8 cellular contexts compared by ENCODE assay signal in genomic region chr14:100278702-100279101, GRCh38. TPM values are rescaled to one million over a fixed set of nuclear protein-coding genes. Genes with fewer than 3 reads are reported as not detected.
DNase-seq lines count a peak whose midpoint lies in the region; ATAC-seq and TF ChIP-seq lines count a peak whose summit lies in the region.

No MANE protein-coding gene starts in this region.

- peak overlapping the region in 1 of 2 experiments; percentile 8 for H3K18ac ChIP-seq in mesenchymal stem cell (ENCODE audit: low read depth in 1 of 2, low read length in 2 of 2)

- POLR2A ChIA-PET in WTC11 (lab: Charles Lee) = no interaction called here

- H3K4me3 Mint-ChIP-seq in WTC11 = no peak overlapping the region

- no peak for TF ChIP-seq CTCF in WTC11 (IDR thresholded peaks at IDR 0.05)
- no peak for TF ChIP-seq CTCF in BE2C (IDR thresholded peaks at IDR 0.05; ENCODE audit: low read depth, low read length)

- H4K8ac ChIP-seq in mesenchymal stem cell (ENCODE audit: low read length) = no peak overlapping the region

- H3K36me3 Mint-ChIP-seq in WTC11 = peaks cover 11% of the 10 kb centered on the region

- H3K9ac ChIP-seq in mesenchymal stem cell (ENCODE audit: low read length) = no peak overlapping the region

- CTCF ChIA-PET in WTC11 (lab: Charles Lee) = interaction anchor here (1.1 kb wide), 1 partner anchor 32 kb away, joined by 4 read pairs; no protein-coding TSS in a partner anchor

- no peak overlapping the region for H2AFZ ChIP-seq in mesenchymal stem cell (ENCODE audit: low read depth, low read length)

- H3K27me3 Mint-ChIP-seq in WTC11 (ENCODE audit: low read depth) = no peaks in the 10 kb centered on the region

- peak overlapping the region; percentile 8; the same call in 1 of the 2 replicates for H3K27ac Mint-ChIP-seq in WTC11

- H3K9me3 ChIP-seq in mesenchymal stem cell (ENCODE audit: control insufficient read depth, low read length) = no peaks in the 10 kb centered on the region
- H3K9me3 ChIP-seq in BE2C = no peaks in the 10 kb centered on the region

- no peaks in the 10 kb centered on the region for H3K9me3 Mint-ChIP-seq in WTC11

- peak overlapping the region; percentile 38 for H3K27ac ChIP-seq in mesenchymal stem cell (ENCODE audit: low read length, poor library complexity, severe bottlenecking)

- H2AK5ac ChIP-seq in mesenchymal stem cell (ENCODE audit: low read length, severe bottlenecking) = no peak overlapping the region

- no peak overlapping the region for H2BK15ac ChIP-seq in mesenchymal stem cell (ENCODE audit: low read depth, poor library complexity, severe bottlenecking)

- no peak overlapping the region for H3K4ac ChIP-seq in mesenchymal stem cell (ENCODE audit: low read depth in 1 of 2, low read length in 2 of 2)

- H3K79me1 ChIP-seq in mesenchymal stem cell (replicated peaks; ENCODE audit: low read length, poor library complexity, severe bottlenecking) = peaks cover 25% of the 10 kb centered on the region

- DNase-seq in EH (ENCODE audit: low read depth) (peak; percentile 82), WTC11 (ENCODE audit: low spot score) (no peak), mesenchymal stem cell (peak; percentile 78), BE2C (no peak), COR-L47 (lab: John Stamatoyannopoulos, UW) (no peak), NCI-H526 treated with DMSO at 0.1 percent for 48 hours (lab: John Stamatoyannopoulos, UW) (no peak)
- no peak for DNase-seq in stimulated activated CD4-positive, alpha-beta T cell treated with anti-CD3 and anti-CD28 coated beads, Interleukin-4, amount 100 ng/mL, for 1 hour

- no peak overlapping the region for H3K4me2 ChIP-seq in mesenchymal stem cell (ENCODE audit: low read length, poor library complexity, severe bottlenecking)

- H3K4me1 Mint-ChIP-seq in WTC11 = peaks cover 72% of the 10 kb centered on the region

- no peak overlapping the region for H3K4me3 ChIP-seq in mesenchymal stem cell (ENCODE audit: insufficient read depth in 1 of 2, low read depth in 1 of 2, low read length in 2 of 2)
- H3K4me3 ChIP-seq in BE2C (ENCODE audit: low read depth, low read length) = no peak overlapping the region

- H3K36me3 ChIP-seq in mesenchymal stem cell (ENCODE audit: control insufficient read depth in 1 of 2, insufficient read depth in 2 of 2, low read depth in 1 of 2, low read length in 2 of 2) = peaks cover 31 to 38% of the 10 kb centered on the region in 2 experiments
- H3K36me3 ChIP-seq in BE2C = peaks cover 29% of the 10 kb centered on the region

- H3K23ac ChIP-seq in mesenchymal stem cell (ENCODE audit: low read length in 2 of 2) = no peak overlapping the region

- no peak overlapping the region for H2BK5ac ChIP-seq in mesenchymal stem cell (ENCODE audit: low read depth, low read length, poor library complexity, severe bottlenecking)

- H2BK12ac ChIP-seq in mesenchymal stem cell (ENCODE audit: low read length in 2 of 2) = no peak overlapping the region

- H3K27me3 ChIP-seq in mesenchymal stem cell (ENCODE audit: control insufficient read depth in 1 of 2, insufficient read depth in 1 of 2, low read length in 2 of 2) = no peaks in the 10 kb centered on the region
- H3K27me3 ChIP-seq in BE2C = no peaks in the 10 kb centered on the region

- no peak overlapping the region for H2BK120ac ChIP-seq in mesenchymal stem cell (ENCODE audit: low read depth, low read length)

- H4K91ac ChIP-seq in mesenchymal stem cell (ENCODE audit: low read length) = no peak overlapping the region

- WGBS in mesenchymal stem cell = 65% methylated on average over 7 of the region's 8 CpGs

- no peak overlapping the region for H3K14ac ChIP-seq in mesenchymal stem cell (ENCODE audit: low read length in 2 of 2)

- ATAC-seq in HG02938 (IDR thresholded peaks at IDR 0.05; ENCODE audit: unreplicated experiment) (peak; percentile 53), WTC11 (no peak)

- peaks cover 13% of the 10 kb centered on the region for H3K4me1 ChIP-seq in mesenchymal stem cell (ENCODE audit: control insufficient read depth, insufficient read depth, low read depth, low read length)
- H3K4me1 ChIP-seq in BE2C = no peaks in the 10 kb centered on the region

TF ChIP-seq in WTC11, 78 proteins besides CTCF, POLR2A, EP300 and RAD21 (continues in another document):
- TF ChIP-seq, protein P1, sequence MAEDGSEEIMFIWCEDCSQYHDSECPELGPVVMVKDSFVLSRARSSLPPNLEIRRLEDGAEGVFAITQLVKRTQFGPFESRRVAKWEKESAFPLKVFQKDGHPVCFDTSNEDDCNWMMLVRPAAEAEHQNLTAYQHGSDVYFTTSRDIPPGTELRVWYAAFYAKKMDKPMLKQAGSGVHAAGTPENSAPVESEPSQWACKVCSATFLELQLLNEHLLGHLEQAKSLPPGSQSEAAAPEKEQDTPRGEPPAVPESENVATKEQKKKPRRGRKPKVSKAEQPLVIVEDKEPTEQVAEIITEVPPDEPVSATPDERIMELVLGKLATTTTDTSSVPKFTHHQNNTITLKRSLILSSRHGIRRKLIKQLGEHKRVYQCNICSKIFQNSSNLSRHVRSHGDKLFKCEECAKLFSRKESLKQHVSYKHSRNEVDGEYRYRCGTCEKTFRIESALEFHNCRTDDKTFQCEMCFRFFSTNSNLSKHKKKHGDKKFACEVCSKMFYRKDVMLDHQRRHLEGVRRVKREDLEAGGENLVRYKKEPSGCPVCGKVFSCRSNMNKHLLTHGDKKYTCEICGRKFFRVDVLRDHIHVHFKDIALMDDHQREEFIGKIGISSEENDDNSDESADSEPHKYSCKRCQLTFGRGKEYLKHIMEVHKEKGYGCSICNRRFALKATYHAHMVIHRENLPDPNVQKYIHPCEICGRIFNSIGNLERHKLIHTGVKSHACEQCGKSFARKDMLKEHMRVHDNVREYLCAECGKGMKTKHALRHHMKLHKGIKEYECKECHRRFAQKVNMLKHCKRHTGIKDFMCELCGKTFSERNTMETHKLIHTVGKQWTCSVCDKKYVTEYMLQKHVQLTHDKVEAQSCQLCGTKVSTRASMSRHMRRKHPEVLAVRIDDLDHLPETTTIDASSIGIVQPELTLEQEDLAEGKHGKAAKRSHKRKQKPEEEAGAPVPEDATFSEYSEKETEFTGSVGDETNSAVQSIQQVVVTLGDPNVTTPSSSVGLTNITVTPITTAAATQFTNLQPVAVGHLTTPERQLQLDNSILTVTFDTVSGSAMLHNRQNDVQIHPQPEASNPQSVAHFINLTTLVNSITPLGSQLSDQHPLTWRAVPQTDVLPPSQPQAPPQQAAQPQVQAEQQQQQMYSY (CRISPR knock-in tag; IDR thresholded peaks at IDR 0.05) = no peak
- TF ChIP-seq SOX15 (CRISPR knock-in tag; IDR thresholded peaks at IDR 0.05) (no peak), ARID4B (CRISPR knock-in tag; IDR thresholded peaks at IDR 0.05; ENCODE audit: borderline replicate concordance) (no peak), ATF2 (CRISPR knock-in tag; IDR thresholded peaks at IDR 0.05; ENCODE audit: borderline replicate concordance, low read depth) (no peak), GRHL2 (CRISPR knock-in tag; IDR thresholded peaks at IDR 0.05; ENCODE audit: insufficient replicate concordance, severe bottlenecking) (no peak), RELA (CRISPR knock-in tag; IDR thresholded peaks at IDR 0.05; ENCODE audit: borderline replicate concordance) (no peak)

RNA-seq across cellular contexts. Expression of gene SLC25A29, which starts 27.5 kb away (rescaled TPM):
- total RNA-seq in WTC11 (2021) = 179 to 185 TPM (median 181 TPM) in 3 replicates
- 16.0 TPM for polyA plus RNA-seq in mesenchymal stem cell (2013, experiment 1 of 2)
- polyA plus RNA-seq in mesenchymal stem cell (2013, experiment 2 of 2) = 16.1 TPM
- polyA plus RNA-seq in BE2C (2012; ENCODE audit: insufficient read depth, insufficient read length, low read depth) = 62.2 TPM

RNA-seq across cellular contexts. Expression of gene YY1, which starts 39.8 kb away (rescaled TPM):
- total RNA-seq in WTC11 (2021) = 78.8 to 83.1 TPM (median 81.9 TPM) in 3 replicates
- polyA plus RNA-seq in mesenchymal stem cell (2013, experiment 1 of 2) = 111 TPM
- 112 TPM for polyA plus RNA-seq in mesenchymal stem cell (2013, experiment 2 of 2)
- 87.1 TPM for polyA plus RNA-seq in BE2C (2012; ENCODE audit: insufficient read depth, insufficient read length, low read depth)

RNA-seq across cellular contexts. Expression of gene SLC25A47, which starts 44.4 kb away (rescaled TPM):
- not detected in 3 replicates for total RNA-seq in WTC11 (2021)
- not detected for polyA plus RNA-seq in mesenchymal stem cell (2013, experiment 1 of 2)
- not detected for polyA plus RNA-seq in mesenchymal stem cell (2013, experiment 2 of 2)
- not detected for polyA plus RNA-seq in BE2C (2012; ENCODE audit: insufficient read depth, insufficient read length, low read depth)

Comparison
In these comparisons a context has a peak if more than half of its experiments do, and no peak if none do; other contexts are left out.
1. DNase-seq: peak in EH (single experiment) and mesenchymal stem cell (single experiment); none in WTC11 (single experiment), BE2C (single experiment), stimulated activated CD4-positive, alpha-beta T cell treated with anti-CD3 and anti-CD28 coated beads, Interleukin-4, amount 100 ng/mL, for 1 hour (single experiment), COR-L47 (single experiment) and NCI-H526 treated with DMSO at 0.1 percent for 48 hours (single experiment).